Comparison of ENCODE assay signal across 18 cellular contexts in genomic region chr3:58188173-58188564, GRCh38. TPM values are rescaled to one million over a fixed set of nuclear protein-coding genes. Genes with fewer than 3 reads are reported as not detected.
A peak's percentile ranks its signal among the peaks of the same experiment; 100 is the strongest.
DNase-seq lines count a peak whose midpoint lies in the region; ATAC-seq, FAIRE-seq and TF ChIP-seq lines count a peak whose summit lies in the region.
"Had no signal": no experiment of that assay in that cellular context is flagged by ENCODE, and none has a peak within 500 bp of the region (broad histone marks: within the 10 kb centered on the region; RNA-seq: fewer than 3 reads in every experiment).

No MANE protein-coding gene starts in this region.

- peaks cover 22% of the 10 kb centered on the region for H3K4me1 ChIP-seq in left ventricle myocardium inferior
- peaks cover 20% of the 10 kb centered on the region for H3K4me1 ChIP-seq in keratinocyte (ENCODE audit: control insufficient read depth, extremely low read depth, insufficient read depth, low read length)
- peaks cover 8% of the 10 kb centered on the region for H3K4me1 ChIP-seq in vagina
- H3K4me1 ChIP-seq: gastroesophageal sphincter had no signal

- H3K27ac ChIP-seq in left ventricle myocardium inferior (replicated peaks): peak overlapping the region; percentile 52
- peak overlapping the region; percentile 72 for H3K27ac ChIP-seq in keratinocyte (ENCODE audit: control insufficient read depth, insufficient read depth, low read length)
- H3K27ac ChIP-seq in vagina: peak overlapping the region; percentile 55
- H3K27ac ChIP-seq: body of pancreas, WERI-Rb-1 had no signal

- H3K4me3 ChIP-seq in left ventricle myocardium inferior: no peak overlapping the region
- no peak overlapping the region for H3K4me3 ChIP-seq in keratinocyte (ENCODE audit: control insufficient read depth in 2 of 3, extremely low read depth in 1 of 3, insufficient read depth in 2 of 3, low read depth in 1 of 3, low read length in 3 of 3)
- no peak overlapping the region for H3K4me3 ChIP-seq in vagina
- H3K4me3 ChIP-seq: body of pancreas, gastroesophageal sphincter, left lung, tibial nerve had no signal

- no peak for TF ChIP-seq POLR2A in vagina (IDR thresholded peaks at IDR 0.05)

- H3K4me2 ChIP-seq in keratinocyte (ENCODE audit: control insufficient read depth, extremely low read depth, insufficient read depth, low read depth, low read length): peak overlapping the region; percentile 77

- no peaks in the 10 kb centered on the region for H3K36me3 ChIP-seq in left ventricle myocardium inferior
- no peaks in the 10 kb centered on the region for H3K36me3 ChIP-seq in keratinocyte (ENCODE audit: control insufficient read depth in 2 of 2, extremely low read depth in 1 of 2, insufficient read depth in 2 of 2, low read length in 2 of 2)
- no peaks in the 10 kb centered on the region for H3K36me3 ChIP-seq in vagina
- H3K36me3 ChIP-seq: gastroesophageal sphincter, left lung, tibial nerve, WERI-Rb-1 had no signal

- no peaks in the 10 kb centered on the region for H3K27me3 ChIP-seq in left ventricle myocardium inferior (ENCODE audit: low read depth)
- H3K27me3 ChIP-seq in keratinocyte (ENCODE audit: control insufficient read depth, extremely low read depth, insufficient read depth, low read length): no peaks in the 10 kb centered on the region
- H3K27me3 ChIP-seq in vagina: no peaks in the 10 kb centered on the region
- H3K27me3 ChIP-seq: body of pancreas, gastroesophageal sphincter, left lung, tibial nerve had no signal

- H3K9me3 ChIP-seq in left ventricle myocardium inferior (replicated peaks) (no peaks in the 10 kb centered on the region), keratinocyte (ENCODE audit: control insufficient read depth, low read depth, low read length) (no peaks in the 10 kb centered on the region), vagina (no peaks in the 10 kb centered on the region)
- H3K9me3 ChIP-seq: body of pancreas, gastroesophageal sphincter, left lung, tibial nerve had no signal

- H3K9me1 ChIP-seq in keratinocyte (ENCODE audit: control insufficient read depth, extremely low read depth, insufficient read depth, low read length): no peaks in the 10 kb centered on the region

- peak; percentile 86 for FAIRE-seq in keratinocyte (lab: Jason Lieb, UNC)

- TF ChIP-seq CTCF in left ventricle myocardium inferior (IDR thresholded peaks at IDR 0.05; ENCODE audit: borderline replicate concordance) (no peak), keratinocyte (optimal IDR thresholded peaks at IDR 0.05 in 1 of 3, IDR thresholded peaks at IDR 0.05 in 1 of 3, conservative IDR thresholded peaks at IDR 0.05 in 1 of 3; ENCODE audit: extremely low read depth in 1 of 3, insufficient read depth in 2 of 3, low read length in 3 of 3) (no peak), vagina (IDR thresholded peaks at IDR 0.05) (no peak)

- dilution Hi-C loops in keratinocyte (cut with MboI; ENCODE audit: extremely low pct_ligation_motif_present, low sequenced_read_pairs): no loop called here

- no peaks in the 10 kb centered on the region for H4K20me1 ChIP-seq in keratinocyte (ENCODE audit: control insufficient read depth, extremely low read depth, insufficient read depth, low read length)

- H3K9ac ChIP-seq in keratinocyte (ENCODE audit: control insufficient read depth, extremely low read depth, insufficient read depth, low read length): peak overlapping the region; percentile 53

- intact Hi-C loops in left ventricle myocardium inferior (cut with micrococcal nuclease): no loop called here
- intact Hi-C loops in cardiac septum (cut with DNase I): loop anchor here (2.0 kb wide), 1 partner anchor 29 kb away; no protein-coding TSS in a partner anchor
- intact Hi-C loops in vagina (cut with DNase I): loop anchor here (5.0 to 10.0 kb wide), 2 partner anchors 114 to 227 kb away; no protein-coding TSS in a partner anchor

- no peak overlapping the region for H2AFZ ChIP-seq in keratinocyte (ENCODE audit: control insufficient read depth, low read length)

- DNase-seq in left ventricle myocardium inferior (no peak), cardiac septum (ENCODE audit: low spot score) (no peak), T1000 (lab: John Stamatoyannopoulos, UW) (peak; percentile 71), keratinocyte (ENCODE audit: low read depth, low spot score) (peak; percentile 86), vagina (ENCODE audit: extremely low spot score in 2 of 2) (no peak)
- DNase-seq: cortex of kidney had no signal

- ATAC-seq in GM21515 (IDR thresholded peaks at IDR 0.05; ENCODE audit: unreplicated experiment) (no peak), GM18861 (IDR thresholded peaks at IDR 0.05; ENCODE audit: unreplicated experiment) (no peak), HG03139 (IDR thresholded peaks at IDR 0.05; ENCODE audit: unreplicated experiment) (no peak)

- no peaks in the 10 kb centered on the region for H3K79me2 ChIP-seq in keratinocyte (ENCODE audit: control insufficient read depth, insufficient read depth, low read length)

RNA-seq across cellular contexts. Expression of gene DNASE1L3, which starts 22.6 kb away (rescaled TPM):
- 4.5 TPM for total RNA-seq in left ventricle myocardium inferior
- 0.67 TPM for total RNA-seq in cardiac septum
- 0.77 to 2.1 TPM (median 1.9 TPM) in 3 replicates for polyA plus RNA-seq in keratinocyte
- polyA plus RNA-seq in keratinocyte (2011; ENCODE audit: low read depth): 1.2 TPM
- polyA plus RNA-seq in keratinocyte (2011; cell fraction: cytosol; rRNA removed): 0.52 and 0.58 TPM in 2 replicates
- 1.4 and 1.5 TPM in 2 replicates for polyA plus RNA-seq in keratinocyte (2011; cell fraction: nucleus; rRNA removed)
- 0.61 and 0.69 TPM in 2 replicates for polyA plus RNA-seq in keratinocyte (2012; ENCODE audit: low replicate concordance)
- polyA minus RNA-seq in keratinocyte: 2.1 to 5.4 TPM in 2 of 3 replicates, not detected in the other
- not detected for polyA minus RNA-seq in keratinocyte (2011; cell fraction: cytosol; rRNA and poly(A)+ RNA removed)
- 1.1 and 1.5 TPM in 2 replicates for polyA minus RNA-seq in keratinocyte (2011; cell fraction: nucleus; rRNA and poly(A)+ RNA removed)
- 13.3 TPM for total RNA-seq in vagina
- total RNA-seq: activated naive CD8-positive, alpha-beta T cell treated with anti-CD3 and anti-CD28 coated beads for 36 hours; H4; HT-29; LHCN-M2 had no signal

RNA-seq across cellular contexts. Expression of gene ABHD6, which starts 49.4 kb away (rescaled TPM):
- total RNA-seq in left ventricle myocardium inferior (7.2 TPM), cardiac septum (4.9 TPM), vagina (18.9 TPM)
- polyA plus RNA-seq in keratinocyte: 13.6 to 21.5 TPM (median 15.2 TPM) in 3 replicates
- polyA plus RNA-seq in keratinocyte (2011; ENCODE audit: low read depth): 14.6 TPM
- polyA plus RNA-seq in keratinocyte (2011; cell fraction: cytosol; rRNA removed): 12.4 and 15.5 TPM in 2 replicates
- 20.1 and 24.9 TPM in 2 replicates for polyA plus RNA-seq in keratinocyte (2011; cell fraction: nucleus; rRNA removed)
- 9.0 and 15.8 TPM in 2 replicates for polyA plus RNA-seq in keratinocyte (2012; ENCODE audit: low replicate concordance)
- 24.6 to 29.0 TPM (median 27.1 TPM) in 3 replicates for polyA minus RNA-seq in keratinocyte
- 18.6 TPM for polyA minus RNA-seq in keratinocyte (2011; cell fraction: cytosol; rRNA and poly(A)+ RNA removed)
- polyA minus RNA-seq in keratinocyte (2011; cell fraction: nucleus; rRNA and poly(A)+ RNA removed): 14.1 and 21.5 TPM in 2 replicates

Comparison
In these comparisons a context has a peak if more than half of its experiments do, and no peak if none do; other contexts are left out.
1. DNase-seq: peak in T1000 (single experiment) and keratinocyte (single experiment); none in left ventricle myocardium inferior (single experiment), cardiac septum (single experiment) and vagina (0 of 2).
2. Peak in every context shown above with its lines, with median percentiles within 50 percentile points of each other: H3K27ac ChIP-seq.